ENCODE assay signal across 1 cellular context in genomic region chr15:39556461-39556860, GRCh38.
TF ChIP-seq lines count a peak whose summit lies in the region.

No MANE protein-coding gene starts in this region.

TF ChIP-seq in HepG2, 621 proteins besides CTCF, POLR2A, EP300 and RAD21 (continued from another document):
- TF ChIP-seq, protein P1, sequence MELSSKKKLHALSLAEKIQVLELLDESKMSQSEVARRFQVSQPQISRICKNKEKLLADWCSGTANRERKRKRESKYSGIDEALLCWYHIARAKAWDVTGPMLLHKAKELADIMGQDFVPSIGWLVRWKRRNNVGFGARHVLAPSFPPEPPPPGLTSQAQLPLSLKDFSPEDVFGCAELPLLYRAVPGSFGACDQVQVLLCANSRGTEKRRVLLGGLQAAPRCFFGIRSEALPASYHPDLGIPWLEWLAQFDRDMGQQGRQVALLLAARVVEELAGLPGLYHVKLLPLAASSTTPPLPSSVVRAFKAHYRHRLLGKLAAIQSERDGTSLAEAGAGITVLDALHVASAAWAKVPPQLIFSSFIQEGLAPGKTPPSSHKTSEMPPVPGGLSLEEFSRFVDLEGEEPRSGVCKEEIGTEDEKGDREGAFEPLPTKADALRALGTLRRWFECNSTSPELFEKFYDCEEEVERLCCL (CRISPR knock-in tag; IDR thresholded peaks at IDR 0.05; ENCODE audit: borderline replicate concordance): no peak
- no peak for TF ChIP-seq SMAD9 (CRISPR knock-in tag; IDR thresholded peaks at IDR 0.05)
- TF ChIP-seq, protein P2, sequence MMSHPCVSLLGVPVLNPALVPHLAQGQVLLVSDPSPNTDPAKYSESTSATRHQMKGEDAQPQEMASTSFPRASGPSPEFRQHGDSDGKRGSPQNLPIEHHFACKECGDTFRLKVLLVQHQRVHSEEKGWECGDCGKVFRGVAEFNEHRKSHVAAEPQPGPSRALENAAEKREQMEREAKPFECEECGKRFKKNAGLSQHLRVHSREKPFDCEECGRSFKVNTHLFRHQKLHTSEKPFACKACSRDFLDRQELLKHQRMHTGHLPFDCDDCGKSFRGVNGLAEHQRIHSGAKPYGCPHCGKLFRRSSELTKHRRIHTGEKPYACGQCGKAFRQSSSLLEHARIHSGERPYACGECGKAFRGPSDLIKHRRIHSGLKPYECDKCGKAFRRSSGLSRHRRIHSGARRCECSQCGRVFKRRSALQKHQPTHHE (CRISPR knock-in tag; IDR thresholded peaks at IDR 0.05; ENCODE audit: borderline replicate concordance): no peak
- TF ChIP-seq, protein P3, sequence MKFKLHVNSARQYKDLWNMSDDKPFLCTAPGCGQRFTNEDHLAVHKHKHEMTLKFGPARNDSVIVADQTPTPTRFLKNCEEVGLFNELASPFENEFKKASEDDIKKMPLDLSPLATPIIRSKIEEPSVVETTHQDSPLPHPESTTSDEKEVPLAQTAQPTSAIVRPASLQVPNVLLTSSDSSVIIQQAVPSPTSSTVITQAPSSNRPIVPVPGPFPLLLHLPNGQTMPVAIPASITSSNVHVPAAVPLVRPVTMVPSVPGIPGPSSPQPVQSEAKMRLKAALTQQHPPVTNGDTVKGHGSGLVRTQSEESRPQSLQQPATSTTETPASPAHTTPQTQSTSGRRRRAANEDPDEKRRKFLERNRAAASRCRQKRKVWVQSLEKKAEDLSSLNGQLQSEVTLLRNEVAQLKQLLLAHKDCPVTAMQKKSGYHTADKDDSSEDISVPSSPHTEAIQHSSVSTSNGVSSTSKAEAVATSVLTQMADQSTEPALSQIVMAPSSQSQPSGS (CRISPR knock-in tag; IDR thresholded peaks at IDR 0.05): no peak
- no peak for TF ChIP-seq ZNF619 (CRISPR knock-in tag; IDR thresholded peaks at IDR 0.05)
- no peak for TF ChIP-seq ZKSCAN1 (IDR thresholded peaks at IDR 0.05; ENCODE audit: low read length)
- TF ChIP-seq ZNF547 (CRISPR knock-in tag; IDR thresholded peaks at IDR 0.05): no peak
- no peak for TF ChIP-seq EED (CRISPR knock-in tag; IDR thresholded peaks at IDR 0.05)
- TF ChIP-seq, protein P4, sequence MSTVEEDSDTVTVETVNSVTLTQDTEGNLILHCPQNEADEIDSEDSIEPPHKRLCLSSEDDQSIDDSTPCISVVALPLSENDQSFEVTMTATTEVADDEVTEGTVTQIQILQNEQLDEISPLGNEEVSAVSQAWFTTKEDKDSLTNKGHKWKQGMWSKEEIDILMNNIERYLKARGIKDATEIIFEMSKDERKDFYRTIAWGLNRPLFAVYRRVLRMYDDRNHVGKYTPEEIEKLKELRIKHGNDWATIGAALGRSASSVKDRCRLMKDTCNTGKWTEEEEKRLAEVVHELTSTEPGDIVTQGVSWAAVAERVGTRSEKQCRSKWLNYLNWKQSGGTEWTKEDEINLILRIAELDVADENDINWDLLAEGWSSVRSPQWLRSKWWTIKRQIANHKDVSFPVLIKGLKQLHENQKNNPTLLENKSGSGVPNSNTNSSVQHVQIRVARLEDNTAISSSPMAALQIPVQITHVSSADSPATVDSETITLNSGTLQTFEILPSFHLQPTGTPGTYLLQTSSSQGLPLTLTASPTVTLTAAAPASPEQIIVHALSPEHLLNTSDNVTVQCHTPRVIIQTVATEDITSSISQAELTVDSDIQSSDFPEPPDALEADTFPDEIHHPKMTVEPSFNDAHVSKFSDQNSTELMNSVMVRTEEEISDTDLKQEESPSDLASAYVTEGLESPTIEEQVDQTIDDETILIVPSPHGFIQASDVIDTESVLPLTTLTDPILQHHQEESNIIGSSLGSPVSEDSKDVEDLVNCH (CRISPR knock-in tag; IDR thresholded peaks at IDR 0.05): no peak
- no peak for TF ChIP-seq ZNF552 (CRISPR knock-in tag; IDR thresholded peaks at IDR 0.05; ENCODE audit: borderline replicate concordance)
- no peak for TF ChIP-seq RNF219 (CRISPR knock-in tag; IDR thresholded peaks at IDR 0.05)
- TF ChIP-seq, protein P5, sequence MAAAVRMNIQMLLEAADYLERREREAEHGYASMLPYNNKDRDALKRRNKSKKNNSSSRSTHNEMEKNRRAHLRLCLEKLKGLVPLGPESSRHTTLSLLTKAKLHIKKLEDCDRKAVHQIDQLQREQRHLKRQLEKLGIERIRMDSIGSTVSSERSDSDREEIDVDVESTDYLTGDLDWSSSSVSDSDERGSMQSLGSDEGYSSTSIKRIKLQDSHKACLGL (CRISPR knock-in tag; IDR thresholded peaks at IDR 0.05): no peak
